ENCODE assay signal across 26 cellular contexts in the genomic region with DNA sequence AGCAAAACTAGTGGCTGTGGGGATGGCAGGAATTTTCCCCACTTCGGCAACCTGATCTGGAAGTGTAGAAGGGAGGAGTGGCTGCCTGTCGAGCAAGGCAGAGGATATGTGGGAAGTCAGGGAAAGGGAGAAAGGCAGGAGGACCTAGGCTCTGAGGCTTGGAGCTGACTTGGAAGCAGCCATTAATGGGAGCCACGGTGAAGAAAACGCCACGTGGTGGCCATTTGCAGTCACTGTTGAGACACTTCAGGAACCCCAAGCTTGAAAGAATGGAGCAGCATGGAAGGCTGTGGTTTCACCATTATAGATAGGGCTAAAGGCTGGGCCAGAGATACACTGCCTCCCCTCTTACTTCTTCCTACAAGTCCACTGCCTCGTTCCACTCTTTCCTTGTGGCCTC.
"Had no signal": no experiment of that assay in that cellular context is flagged by ENCODE, and none has a peak within 500 bp of the region (broad histone marks: within the 10 kb centered on the region; RNA-seq: fewer than 3 reads in every experiment).

No MANE protein-coding gene starts in this region.

- H3K27ac Mint-ChIP-seq: activated CD4-positive, alpha-beta T cell treated with anti-CD3 and anti-CD28 coated beads, Interleukin-2, amount 10 ng/mL, durations not matched to agents 7 days and 5 days; mesothelial cell of epicardium; natural killer cell treated with Interleukin-12 subunit alpha and Interleukin-12 subunit beta and Interleukin-15 and Interleukin-18, amount 100 ng/mL, for 72 hours; type B pancreatic cell had no signal

- H3K27ac ChIP-seq: brain microvascular endothelial cell, dorsolateral prefrontal cortex, epithelial cell of prostate, foreskin keratinocyte, lower lobe of right lung, neutrophil, pancreas, testis had no signal

- ATAC-seq: foreskin keratinocyte, left colon, lower lobe of right lung, pancreas, sciatic nerve had no signal

- H3K9me3 ChIP-seq: lower lobe of right lung, neutrophil, pancreas, testis had no signal

- H3K4me1 ChIP-seq: foreskin keratinocyte, lower lobe of right lung, pancreas, testis had no signal

- H3K4me1 Mint-ChIP-seq: activated CD4-positive, alpha-beta T cell treated with anti-CD3 and anti-CD28 coated beads, Interleukin-2, amount 10 ng/mL, durations not matched to agents 7 days and 5 days; mesothelial cell of epicardium had no signal

- H3K4me3 Mint-ChIP-seq: activated CD4-positive, alpha-beta T cell treated with anti-CD3 and anti-CD28 coated beads, Interleukin-2, amount 10 ng/mL, durations not matched to agents 7 days and 5 days; mesothelial cell of epicardium; natural killer cell treated with Interleukin-12 subunit alpha and Interleukin-12 subunit beta and Interleukin-15 and Interleukin-18, amount 100 ng/mL, for 72 hours; type B pancreatic cell had no signal

- H3K4me3 ChIP-seq: dorsolateral prefrontal cortex, lower lobe of right lung, pancreas, smooth muscle cell, testis had no signal

- FAIRE-seq: colon, pancreas had no signal

- H3K36me3 ChIP-seq: brain microvascular endothelial cell, lower lobe of right lung, neutrophil, pancreas had no signal

- H3K4me2 ChIP-seq: smooth muscle cell had no signal

- DNase-seq: activated CD4-positive, alpha-beta T cell treated with anti-CD3 and anti-CD28 coated beads, Interleukin-2, amount 10 ng/mL, durations not matched to agents 7 days and 5 days; activated CD4-positive, CD25-positive, alpha-beta regulatory T cell; activated CD8-positive, alpha-beta memory T cell treated with anti-CD3 and anti-CD28 coated beads, Interleukin-2, amount 50 U/mL, for 4 hours; activated effector memory CD4-positive, alpha-beta T cell treated with anti-CD3 and anti-CD28 coated beads, Interleukin-2, amount 50 U/mL, for 16 hours; activated naive CD4-positive, alpha-beta T cell treated with anti-CD3 and anti-CD28 coated beads, Interleukin-2, amount 50 U/mL, for 16 hours; activated T-cell treated with anti-CD3 and anti-CD28 coated beads, Interleukin-2, amount 50 U/mL, for 48 hours; aorta; brain microvascular endothelial cell; central memory CD4-positive, alpha-beta T cell; dorsolateral prefrontal cortex; foreskin keratinocyte; hippocampal formation; islet precursor cell; left colon; lower lobe of right lung; pancreas; stimulated activated CD4-positive, alpha-beta T cell treated with anti-CD3 and anti-CD28 coated beads, Interleukin-4, amount 100 ng/mL, for 1 hour; testis had no signal

- H3K36me3 Mint-ChIP-seq: mesothelial cell of epicardium; natural killer cell treated with Interleukin-12 subunit alpha and Interleukin-12 subunit beta and Interleukin-15 and Interleukin-18, amount 100 ng/mL, for 72 hours; type B pancreatic cell had no signal

- H3K27me3 ChIP-seq: brain microvascular endothelial cell, dorsolateral prefrontal cortex, neutrophil, pancreas, testis had no signal
